In genomic region chr13:97028441-97029299, GRCh38 we compare ENCODE assay signal across 8 cellular contexts. TPM values are rescaled to one million over a fixed set of nuclear protein-coding genes. Genes with fewer than 3 reads are reported as not detected.
DNase-seq lines count a peak whose midpoint lies in the region; ATAC-seq and TF ChIP-seq lines count a peak whose summit lies in the region.

No MANE protein-coding gene starts in this region.

- ATAC-seq in left ventricle myocardium superior (no peak), GM18517 (IDR thresholded peaks at IDR 0.05; ENCODE audit: unreplicated experiment) (no peak)

- TF ChIP-seq CTCF in retinal pigment epithelial cell (conservative IDR thresholded peaks at IDR 0.05; ENCODE audit: low read depth, low read length) = peak; percentile 80

- peak; percentile 25 for DNase-seq in NCI-H2029 (lab: John Stamatoyannopoulos, UW)
- DNase-seq in NCI-H2029 treated with DMSO at 0.1 percent for 48 hours (lab: John Stamatoyannopoulos, UW) = no peak
- peak; percentile 68 for DNase-seq in HT1080 (ENCODE audit: low read depth)
- peak; percentile 61 for DNase-seq in RKO (ENCODE audit: low spot score)
- peak; percentile 51 for DNase-seq in amniotic epithelial cell (ENCODE audit: low read depth)
- DNase-seq in left ventricle myocardium superior = peak; percentile 47
- no peak for DNase-seq in retinal pigment epithelial cell (ENCODE audit: low read depth)

- intact Hi-C loops in left ventricle myocardium superior (cut with micrococcal nuclease) = loop anchor here (10.0 kb wide), 1 partner anchor 336 kb away; no protein-coding TSS in a partner anchor

- no peak overlapping the region for H3K4me3 ChIP-seq in retinal pigment epithelial cell (ENCODE audit: low read length)

RNA-seq across cellular contexts. Expression of gene OXGR1, which starts 34.4 kb away (rescaled TPM):
- 0.16 and 0.67 TPM in 2 replicates for total RNA-seq in HT1080 (2014; rRNA removed; shearing (Covaris generic))
- 0.19 and 0.23 TPM in 2 replicates for polyA plus RNA-seq in HT1080 (2015; cell fraction: cytosol; rRNA removed)
- 0.16 TPM in 1 of 2 replicates, not detected in the other for polyA plus RNA-seq in HT1080 (2015; cell fraction: nucleus; rRNA removed)
- total RNA-seq in left ventricle myocardium superior = 0.20 TPM

Comparison
In these comparisons a context has a peak if more than half of its experiments do, and no peak if none do; other contexts are left out.
1. DNase-seq: peak in NCI-H2029 (single experiment), HT1080 (single experiment), RKO (single experiment), amniotic epithelial cell (single experiment) and left ventricle myocardium superior (single experiment); none in NCI-H2029 treated with DMSO at 0.1 percent for 48 hours (single experiment) and retinal pigment epithelial cell (single experiment).